9 cellular contexts compared by ENCODE assay signal in genomic region chr20:33914871-33915270, GRCh38.
DNase-seq lines count a peak whose midpoint lies in the region; ATAC-seq, FAIRE-seq and TF ChIP-seq lines count a peak whose summit lies in the region.
"Had no signal": no experiment of that assay in that cellular context is flagged by ENCODE, and none has a peak within 500 bp of the region (broad histone marks: within the 10 kb centered on the region; RNA-seq: fewer than 3 reads in every experiment).

No MANE protein-coding gene starts in this region.

- H3K23ac ChIP-seq in IMR-90 (ENCODE audit: low read depth, low read length) = no peak overlapping the region

- H2BK15ac ChIP-seq in IMR-90 (ENCODE audit: low read depth, low read length) = no peak overlapping the region

- no CpG with 5 or more reads among the region's 2 CpGs for WGBS in IMR-90 (ENCODE audit: extremely low coverage in 2 of 2, insufficient read length in 1 of 2), 2 experiments
- 63 to 100% methylated on average over 1 to 2 of the region's 2 CpGs for WGBS in transverse colon (ENCODE audit: low coverage in 1 of 2), 2 donors

- peaks cover 5% of the 10 kb centered on the region; the same call in 1 of the 2 replicates for H3K27me3 ChIP-seq in IMR-90 (ENCODE audit: control insufficient read depth, insufficient read depth, low read length)
- no peaks in the 10 kb centered on the region for H3K27me3 ChIP-seq in transverse colon
- H3K27me3 ChIP-seq: gastrocnemius medialis, SJSA1 had no signal

- BruUV-seq in IMR-90 (replicated peaks; lab: Mats Ljungman, UMichigan) = no TSS peak

- TF ChIP-seq CTCF in IMR-90 (conservative IDR thresholded peaks at IDR 0.05; ENCODE audit: low read depth, low read length) (peak; percentile 31), RWPE1 (conservative IDR thresholded peaks at IDR 0.05; ENCODE audit: low read depth) (no peak), transverse colon (IDR thresholded peaks at IDR 0.05) (no peak)

- H3K27ac ChIP-seq in IMR-90 (ENCODE audit: insufficient read depth, low read length) (no peak overlapping the region), RWPE1 (no peak overlapping the region), transverse colon (no peak overlapping the region)
- H3K27ac ChIP-seq: gastrocnemius medialis, SJSA1 had no signal

- FAIRE-seq in frontal cortex (lab: Jason Lieb, UNC) = no peak

- H3K4me2 ChIP-seq in IMR-90 (ENCODE audit: low read depth, low read length) = no peak overlapping the region

- no peaks in the 10 kb centered on the region for H3K36me3 ChIP-seq in IMR-90 (ENCODE audit: control insufficient read depth, insufficient read depth, low read length)
- H3K36me3 ChIP-seq in transverse colon = no peaks in the 10 kb centered on the region
- H3K36me3 ChIP-seq: gastrocnemius medialis, SJSA1 had no signal

- H3K56ac ChIP-seq in IMR-90 (ENCODE audit: extremely low read depth, insufficient read depth, low read length) = no peak overlapping the region

- no peak overlapping the region for H4K8ac ChIP-seq in IMR-90 (ENCODE audit: low read depth in 2 of 2, low read length in 2 of 2)

- no peak for TF ChIP-seq EP300 in transverse colon (IDR thresholded peaks at IDR 0.05; ENCODE audit: low read depth)

- no peaks in the 10 kb centered on the region for H4K20me1 ChIP-seq in IMR-90 (ENCODE audit: insufficient read depth, low read length)

- no peaks in the 10 kb centered on the region for H3K79me1 ChIP-seq in IMR-90 (ENCODE audit: low read depth in 1 of 2, low read length in 2 of 2)

- intact Hi-C loops in IMR-90 (cut with micrococcal nuclease) = no loop called here
- intact Hi-C loops in transverse colon (cut with DNase I; ENCODE audit: low total_unique reads) = no loop called here

- no peak overlapping the region for H2AK9ac ChIP-seq in IMR-90 (replicated peaks; ENCODE audit: low read depth, low read length, poor library complexity)

- POLR2A ChIA-PET in IMR-90 (lab: Charles Lee; ENCODE audit: unreplicated experiment) (no interaction called here), RWPE1 (lab: Yijun Ruan, JAX; ENCODE audit: low non-redundant PET) (no interaction called here)

- CTCF ChIA-PET in IMR-90 (lab: Yijun Ruan, JAX) (interaction anchor here (0.7 to 1.2 kb wide), 2 partner anchors 10 to 37 kb away, joined by 4 to 5 read pairs; no protein-coding TSS in a partner anchor), RWPE1 (lab: Yijun Ruan, JAX) (interaction anchor here (0.6 to 1.8 kb wide), 13 partner anchors 13 to 245 kb away, joined by 3 to 10 read pairs (median 3); no protein-coding TSS in a partner anchor)

- H3K14ac ChIP-seq in IMR-90 (replicated peaks; ENCODE audit: low read depth, low read length) = no peak overlapping the region

- H3K4ac ChIP-seq in IMR-90 (ENCODE audit: low read depth, low read length) = no peak overlapping the region

- no peak overlapping the region for H4K91ac ChIP-seq in IMR-90 (ENCODE audit: insufficient read depth, low read depth, low read length)

- H3K4me1 ChIP-seq in IMR-90 (ENCODE audit: control insufficient read depth, insufficient read depth, low read length) = peaks cover 7% of the 10 kb centered on the region
- H3K4me1 ChIP-seq in transverse colon = peaks cover 0 to 7% (median 0%) of the 10 kb centered on the region in 4 donors

- H3K9ac ChIP-seq in IMR-90 (ENCODE audit: low read depth, low read length) = no peak overlapping the region

- dilution Hi-C loops in IMR-90 (cut with HindIII; ENCODE audit: low sequenced_read_pairs, unreplicated experiment) = no loop called here

- H2AFZ ChIP-seq in IMR-90 (replicated peaks; ENCODE audit: low read length, poor library complexity) = no peak overlapping the region

- H3K18ac ChIP-seq in IMR-90 (ENCODE audit: low read depth, low read length) = no peak overlapping the region; the same call in 1 of the 2 replicates

- no peaks in the 10 kb centered on the region; the same call in 1 of the 2 replicates for H3K9me1 ChIP-seq in IMR-90 (ENCODE audit: insufficient read depth, low read length)

- ATAC-seq in IMR-90 (ENCODE audit: low read depth) (peak; percentile 84), GM21526 (IDR thresholded peaks at IDR 0.05; ENCODE audit: low FRiP score, unreplicated experiment) (no peak)

- in situ Hi-C loops in IMR-90 (cut with MboI; ENCODE audit: low sequenced_read_pairs) (no loop called here), transverse colon (cut with MboI; ENCODE audit: low pct_ligation_motif_present in 1 of 4, low pct_unique_long_range_greater_than_20kb in 1 of 4, low sequenced_read_pairs in 3 of 4) (no loop called here)

- H2AK5ac ChIP-seq in IMR-90 (ENCODE audit: low read depth, low read length) = no peak overlapping the region

- H2BK120ac ChIP-seq in IMR-90 (ENCODE audit: low read depth, low read length) = no peak overlapping the region

- peak overlapping the region; percentile 29 for H2BK5ac ChIP-seq in IMR-90 (ENCODE audit: low read depth, low read length, poor library complexity, severe bottlenecking)

- no peaks in the 10 kb centered on the region for H3K9me3 ChIP-seq in IMR-90 (ENCODE audit: control insufficient read depth, insufficient read depth, low read length)
- no peaks in the 10 kb centered on the region for H3K9me3 ChIP-seq in transverse colon
- H3K9me3 ChIP-seq: gastrocnemius medialis, SJSA1 had no signal

- TF ChIP-seq POLR2A in IMR-90 (IDR thresholded peaks at IDR 0.05; ENCODE audit: low read depth, low read length) (no peak), transverse colon (IDR thresholded peaks at IDR 0.05) (no peak)

- TF ChIP-seq RAD21 in IMR-90 (IDR thresholded peaks at IDR 0.05; ENCODE audit: low read length) = no peak

- H2BK20ac ChIP-seq in IMR-90 (ENCODE audit: low read depth, low read length) = no peak overlapping the region

- H3K4me3 ChIP-seq in IMR-90 (ENCODE audit: insufficient read depth, low read depth, low read length) (no peak overlapping the region), transverse colon (no peak overlapping the region)
- H3K4me3 ChIP-seq: gastrocnemius medialis, SJSA1 had no signal

- H4K5ac ChIP-seq in IMR-90 (ENCODE audit: low read depth, low read length) = no peak overlapping the region

- DNase-seq in IMR-90 (peak; percentile 94), RWPE1 (ENCODE audit: low spot score) (peak; percentile 76), astrocyte of the hippocampus (ENCODE audit: low read depth, low spot score) (peak; percentile 62), frontal cortex (ENCODE audit: low spot score in 2 of 2) (no peak), transverse colon (no peak)
- DNase-seq in stimulated activated CD4-positive, alpha-beta T cell treated with anti-CD3 and anti-CD28 coated beads, Interleukin-4, amount 100 ng/mL, for 4 hours = peak; percentile 4 to 59

TF ChIP-seq in IMR-90, 13 proteins besides CTCF, POLR2A, EP300 and RAD21:
- TF ChIP-seq RFX5 (IDR thresholded peaks at IDR 0.05; ENCODE audit: low read depth, low read length) (no peak), NFE2L2 (IDR thresholded peaks at IDR 0.05; ENCODE audit: low read depth, low read length) (no peak), CHD1 (IDR thresholded peaks at IDR 0.05; ENCODE audit: low read depth, low read length) (no peak), MXI1 (IDR thresholded peaks at IDR 0.05; ENCODE audit: borderline replicate concordance, low read depth, low read length) (no peak), SMC3 (IDR thresholded peaks at IDR 0.05; ENCODE audit: low read depth, low read length) (peak; percentile 23; the same call in 1 of the 2 replicates), USF2 (IDR thresholded peaks at IDR 0.05; ENCODE audit: low read depth, low read length) (no peak), FOS (IDR thresholded peaks at IDR 0.05; ENCODE audit: low read depth, low read length) (no peak), RCOR1 (IDR thresholded peaks at IDR 0.05; ENCODE audit: insufficient replicate concordance, low read length) (peak; percentile 65), CEBPB (IDR thresholded peaks at IDR 0.05; ENCODE audit: low read depth, low read length) (peak; percentile 73; the same call in 1 of the 2 replicates), ELK1 (IDR thresholded peaks at IDR 0.05; ENCODE audit: borderline replicate concordance, low read depth, low read length) (no peak), BHLHE40 (IDR thresholded peaks at IDR 0.05; ENCODE audit: low read depth, low read length) (peak; percentile 70; the same call in 1 of the 2 replicates), MAZ (IDR thresholded peaks at IDR 0.05; ENCODE audit: borderline replicate concordance, low read depth, low read length) (0 out of 2 replicates have a peak, but pooled peaks have one; percentile 19), MAFK (IDR thresholded peaks at IDR 0.05; ENCODE audit: low read depth, low read length) (no peak)

Comparison
In these comparisons a context has a peak if more than half of its experiments do, and no peak if none do; other contexts are left out.
1. DNase-seq: peak in IMR-90 (single experiment), RWPE1 (single experiment), astrocyte of the hippocampus (single experiment) and stimulated activated CD4-positive, alpha-beta T cell treated with anti-CD3 and anti-CD28 coated beads, Interleukin-4, amount 100 ng/mL, for 4 hours (2 of 2); none in frontal cortex (0 of 2) and transverse colon (single experiment).